In the genomic region with DNA sequence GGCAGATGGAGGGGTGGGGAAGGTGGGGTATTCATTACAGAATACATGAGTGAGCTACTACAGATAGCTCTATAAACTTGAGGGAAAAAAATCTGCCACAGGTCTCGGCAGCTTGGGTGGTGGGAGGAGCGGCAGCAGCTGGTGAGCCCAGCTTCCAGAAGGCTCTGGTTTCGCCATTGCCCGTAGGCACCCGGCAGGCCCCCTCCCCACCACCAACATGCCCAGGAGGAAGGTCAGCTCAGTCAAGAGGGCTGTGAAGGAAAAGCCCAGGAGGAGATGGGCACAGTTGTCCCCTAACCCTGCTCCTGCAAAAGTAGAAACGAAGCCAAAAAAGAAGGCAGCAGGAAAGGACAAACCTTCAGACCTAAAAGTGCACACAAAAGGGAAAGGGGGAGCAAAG, we compare ENCODE assay signal across 1 cellular context.
TF ChIP-seq lines count a peak whose summit lies in the region.

No MANE protein-coding gene starts in this region.

TF ChIP-seq in H1, 55 proteins besides CTCF, POLR2A, EP300 and RAD21:
- TF ChIP-seq ASH2L (IDR thresholded peaks at IDR 0.05; ENCODE audit: low read length), result no peak
- TF ChIP-seq JUND (IDR thresholded peaks at IDR 0.05; ENCODE audit: low read length), result no peak
- TF ChIP-seq YY1 (IDR thresholded peaks at IDR 0.05; ENCODE audit: low read depth, low read length), result no peak
- TF ChIP-seq E2F6 (IDR thresholded peaks at IDR 0.05), result no peak
- no peak for TF ChIP-seq EZH2 (IDR thresholded peaks at IDR 0.05; ENCODE audit: low read depth, low read length, severe bottlenecking)
- no peak for TF ChIP-seq TEAD4 (IDR thresholded peaks at IDR 0.05; ENCODE audit: low read depth, low read length)
- no peak for TF ChIP-seq SP2 (IDR thresholded peaks at IDR 0.05; ENCODE audit: low read length)
- no peak for TF ChIP-seq CBX8 (IDR thresholded peaks at IDR 0.05; ENCODE audit: borderline replicate concordance, low read depth, low read length)
- TF ChIP-seq BRCA1 (IDR thresholded peaks at IDR 0.05; ENCODE audit: low read depth, low read length), result no peak
- no peak for TF ChIP-seq MAFK (IDR thresholded peaks at IDR 0.05; ENCODE audit: low read depth, low read length)
- no peak for TF ChIP-seq SP1 (IDR thresholded peaks at IDR 0.05; ENCODE audit: low read depth, low read length)
- TF ChIP-seq BACH1 (IDR thresholded peaks at IDR 0.05; ENCODE audit: low read length), result no peak
- no peak for TF ChIP-seq RBBP5 (IDR thresholded peaks at IDR 0.05; ENCODE audit: borderline replicate concordance, low read depth, low read length)
- no peak for TF ChIP-seq FOSL1 (IDR thresholded peaks at IDR 0.05; ENCODE audit: insufficient read depth, low read depth, low read length)
- no peak for TF ChIP-seq SUZ12 (IDR thresholded peaks at IDR 0.05; ENCODE audit: low read length)
- no peak for TF ChIP-seq RFX5 (IDR thresholded peaks at IDR 0.05; ENCODE audit: borderline replicate concordance, low read depth, low read length)
- TF ChIP-seq EGR1 (IDR thresholded peaks at IDR 0.05; ENCODE audit: borderline replicate concordance, low read depth, low read length), result no peak
- no peak for TF ChIP-seq CTBP2 (IDR thresholded peaks at IDR 0.05; ENCODE audit: borderline replicate concordance, insufficient read depth, insufficient read length, low read length)
